15 cellular contexts compared by ENCODE assay signal in genomic region chr14:93957333-93957710, GRCh38. TPM values are rescaled to one million over a fixed set of nuclear protein-coding genes. Genes with fewer than 3 reads are reported as not detected.
A peak's percentile ranks its signal among the peaks of the same experiment; 100 is the strongest.
DNase-seq lines count a peak whose midpoint lies in the region; ATAC-seq and TF ChIP-seq lines count a peak whose summit lies in the region.
"Had no signal": no experiment of that assay in that cellular context is flagged by ENCODE, and none has a peak within 500 bp of the region (broad histone marks: within the 10 kb centered on the region; RNA-seq: fewer than 3 reads in every experiment).

No MANE protein-coding gene starts in this region.

- peaks cover 0 to 3% (median 0%) of the 10 kb centered on the region in 7 donors for H3K9me3 Mint-ChIP-seq in CD14-positive monocyte
- no peaks in the 10 kb centered on the region for H3K9me3 Mint-ChIP-seq in activated naive CD8-positive, alpha-beta T cell (ENCODE audit: low read depth)
- no peaks in the 10 kb centered on the region for H3K9me3 Mint-ChIP-seq in naive thymus-derived CD4-positive, alpha-beta T cell
- H3K9me3 Mint-ChIP-seq: naive B cell had no signal

- H3K9me3 ChIP-seq in naive thymus-derived CD4-positive, alpha-beta T cell (ENCODE audit: control insufficient read depth in 2 of 3, low read length in 3 of 3), result no peaks in the 10 kb centered on the region

- no peak for ATAC-seq in naive thymus-derived CD4-positive, alpha-beta T cell
- no peak for ATAC-seq in GM18870 (IDR thresholded peaks at IDR 0.05; ENCODE audit: unreplicated experiment)
- ATAC-seq in HG03442 (IDR thresholded peaks at IDR 0.05; ENCODE audit: unreplicated experiment), result no peak

- H3K27me3 ChIP-seq in naive thymus-derived CD4-positive, alpha-beta T cell (ENCODE audit: control insufficient read depth in 2 of 2, insufficient read depth in 2 of 2, low read length in 2 of 2), result no peaks in the 10 kb centered on the region

- CTCF ChIA-PET in naive thymus-derived CD4-positive, alpha-beta T cell (lab: Charles Lee), result interaction anchor here (0.8 kb wide), 1 partner anchor 14 kb away, joined by 4 read pairs; no protein-coding TSS in a partner anchor

- no peak for DNase-seq in CD14-positive monocyte (ENCODE audit: low spot score)
- DNase-seq in naive thymus-derived CD4-positive, alpha-beta T cell, result no peak
- no peak for DNase-seq in NCI-H748 treated with DMSO at 0.1 percent for 48 hours (lab: John Stamatoyannopoulos, UW)
- DNase-seq in retina, result no peak
- DNase-seq: erythroblast, GM23248, naive B cell, NCI-H526 treated with DMSO at 0.1 percent for 48 hours had no signal

- in situ Hi-C loops in GM18951 (cut with MboI; ENCODE audit: low sequenced_read_pairs, unreplicated experiment), result no loop called here

- peak overlapping the region in 6 of 7 donors; percentile 71 to 99 (median 98) for H3K27ac Mint-ChIP-seq in CD14-positive monocyte
- H3K27ac Mint-ChIP-seq in activated naive CD8-positive, alpha-beta T cell, result peak overlapping the region; percentile 100
- peak overlapping the region in 5 of 9 donors; percentile 18 to 100 (median 54) for H3K27ac Mint-ChIP-seq in naive thymus-derived CD4-positive, alpha-beta T cell

- peaks cover 58 to 90% of the 10 kb centered on the region in 2 donors for H3K4me1 ChIP-seq in naive thymus-derived CD4-positive, alpha-beta T cell (ENCODE audit: control insufficient read depth in 2 of 2, insufficient read depth in 2 of 2, low read length in 2 of 2)

- H3K4me3 ChIP-seq in naive thymus-derived CD4-positive, alpha-beta T cell (ENCODE audit: low read length), result no peak overlapping the region
- H3K4me3 ChIP-seq: GM23248, smooth muscle cell had no signal

- peak; percentile 5 for TF ChIP-seq POLR2A in GM18951 (IDR thresholded peaks at IDR 0.05; ENCODE audit: extremely low read depth, insufficient read depth, insufficient read length)

- POLR2A ChIA-PET in naive thymus-derived CD4-positive, alpha-beta T cell (lab: Charles Lee), result interaction anchor here (0.5 to 3.9 kb wide), 3 partner anchors 22 to 212 kb away, joined by 3 to 32 read pairs (median 3); no protein-coding TSS in a partner anchor

- H3K27ac ChIP-seq in naive thymus-derived CD4-positive, alpha-beta T cell (ENCODE audit: low read depth, low read length), result no peak overlapping the region
- H3K27ac ChIP-seq: GM23248 had no signal

- no peaks in the 10 kb centered on the region for H3K36me3 ChIP-seq in naive thymus-derived CD4-positive, alpha-beta T cell (ENCODE audit: control insufficient read depth in 2 of 3, insufficient read depth in 3 of 3, low read length in 3 of 3)

- peaks cover 5 to 18% of the 10 kb centered on the region in 2 donors for H3K36me3 Mint-ChIP-seq in CD14-positive monocyte
- peaks cover 3% of the 10 kb centered on the region for H3K36me3 Mint-ChIP-seq in activated naive CD8-positive, alpha-beta T cell
- peaks cover 0 to 34% (median 0%) of the 10 kb centered on the region in 5 donors for H3K36me3 Mint-ChIP-seq in naive thymus-derived CD4-positive, alpha-beta T cell
- H3K36me3 Mint-ChIP-seq: naive B cell had no signal

- peaks cover 0 to 8% (median 4%) of the 10 kb centered on the region in 3 donors for H3K27me3 Mint-ChIP-seq in CD14-positive monocyte (ENCODE audit: low read depth in 3 of 3)
- no peaks in the 10 kb centered on the region for H3K27me3 Mint-ChIP-seq in activated naive CD8-positive, alpha-beta T cell
- no peaks in the 10 kb centered on the region for H3K27me3 Mint-ChIP-seq in naive thymus-derived CD4-positive, alpha-beta T cell
- H3K27me3 Mint-ChIP-seq: naive B cell had no signal

- H3K4me3 Mint-ChIP-seq in CD14-positive monocyte, result no peak overlapping the region
- H3K4me3 Mint-ChIP-seq in activated naive CD8-positive, alpha-beta T cell, result peak overlapping the region; percentile 51
- H3K4me3 Mint-ChIP-seq in naive thymus-derived CD4-positive, alpha-beta T cell, result peak overlapping the region in 6 of 10 donors; percentile 25 to 90 (median 36)

- no peak for TF ChIP-seq CTCF in CD14-positive monocyte (IDR thresholded peaks at IDR 0.05)

- intact Hi-C loops in CD14-positive monocyte (cut with micrococcal nuclease), result loop anchor here (5.0 kb wide), 2 partner anchors 435 to 1355 kb away; no protein-coding TSS in a partner anchor
- intact Hi-C loops in naive thymus-derived CD4-positive, alpha-beta T cell (cut with micrococcal nuclease), result loop anchor here (5.0 kb wide), 3 partner anchors 45 to 220 kb away; partner anchors contain the start of gene PPP4R4 (in 1 of the 2)

- H3K4me1 Mint-ChIP-seq in CD14-positive monocyte, result peaks cover 88% of the 10 kb centered on the region
- H3K4me1 Mint-ChIP-seq in activated naive CD8-positive, alpha-beta T cell (ENCODE audit: low read depth), result peaks cover 80% of the 10 kb centered on the region
- H3K4me1 Mint-ChIP-seq in naive thymus-derived CD4-positive, alpha-beta T cell, result peaks cover 55 to 95% (median 78%) of the 10 kb centered on the region in 7 donors

RNA-seq across cellular contexts. Expression of gene ASB2, which starts 19.0 kb away (rescaled TPM):
- 1 to 10 TPM in 1 of 2 donors, under 1 TPM in 1; 0.25 to 1.4 TPM for polyA plus RNA-seq in CD14-positive monocyte
- 10 to 100 TPM in 1 of 5 experiments, 1 to 10 TPM in 2, under 1 TPM in 2; 0.32 to 63.1 (median 1.4) TPM for total RNA-seq in naive thymus-derived CD4-positive, alpha-beta T cell
- polyA plus RNA-seq in naive thymus-derived CD4-positive, alpha-beta T cell, result not detected
- total RNA-seq: GM23248 had no signal
- polyA plus RNA-seq: smooth muscle cell had no signal

RNA-seq across cellular contexts. Expression of gene FAM181A, which starts 30.2 kb away (rescaled TPM):
- polyA plus RNA-seq in CD14-positive monocyte, result not detected
- total RNA-seq in naive thymus-derived CD4-positive, alpha-beta T cell, result not detected
- polyA plus RNA-seq in naive thymus-derived CD4-positive, alpha-beta T cell, result not detected
- total RNA-seq: bronchial epithelial cell, GM23248, HT-29, smooth muscle cell had no signal
- polyA plus RNA-seq: GM23248, smooth muscle cell had no signal

RNA-seq across cellular contexts. Expression of gene CCDC197, which starts 39.8 kb away (rescaled TPM):
- polyA plus RNA-seq in CD14-positive monocyte, result not detected
- not detected for total RNA-seq in naive thymus-derived CD4-positive, alpha-beta T cell
- polyA plus RNA-seq in naive thymus-derived CD4-positive, alpha-beta T cell, result not detected
- total RNA-seq: bronchial epithelial cell, GM23248, HT-29, smooth muscle cell had no signal
- polyA plus RNA-seq: GM23248, smooth muscle cell had no signal

Comparison
In these comparisons a context has a peak if more than half of its experiments do, and no peak if none do; other contexts are left out.
1. H3K4me3 Mint-ChIP-seq: peak in activated naive CD8-positive, alpha-beta T cell (single experiment) and naive thymus-derived CD4-positive, alpha-beta T cell (6 of 10); none in CD14-positive monocyte (0 of 2).
2. Peak in every context shown above with its lines, with median percentiles within 50 percentile points of each other: H3K27ac Mint-ChIP-seq.